ENCODE assay signal across 8 cellular contexts in the genomic region with DNA sequence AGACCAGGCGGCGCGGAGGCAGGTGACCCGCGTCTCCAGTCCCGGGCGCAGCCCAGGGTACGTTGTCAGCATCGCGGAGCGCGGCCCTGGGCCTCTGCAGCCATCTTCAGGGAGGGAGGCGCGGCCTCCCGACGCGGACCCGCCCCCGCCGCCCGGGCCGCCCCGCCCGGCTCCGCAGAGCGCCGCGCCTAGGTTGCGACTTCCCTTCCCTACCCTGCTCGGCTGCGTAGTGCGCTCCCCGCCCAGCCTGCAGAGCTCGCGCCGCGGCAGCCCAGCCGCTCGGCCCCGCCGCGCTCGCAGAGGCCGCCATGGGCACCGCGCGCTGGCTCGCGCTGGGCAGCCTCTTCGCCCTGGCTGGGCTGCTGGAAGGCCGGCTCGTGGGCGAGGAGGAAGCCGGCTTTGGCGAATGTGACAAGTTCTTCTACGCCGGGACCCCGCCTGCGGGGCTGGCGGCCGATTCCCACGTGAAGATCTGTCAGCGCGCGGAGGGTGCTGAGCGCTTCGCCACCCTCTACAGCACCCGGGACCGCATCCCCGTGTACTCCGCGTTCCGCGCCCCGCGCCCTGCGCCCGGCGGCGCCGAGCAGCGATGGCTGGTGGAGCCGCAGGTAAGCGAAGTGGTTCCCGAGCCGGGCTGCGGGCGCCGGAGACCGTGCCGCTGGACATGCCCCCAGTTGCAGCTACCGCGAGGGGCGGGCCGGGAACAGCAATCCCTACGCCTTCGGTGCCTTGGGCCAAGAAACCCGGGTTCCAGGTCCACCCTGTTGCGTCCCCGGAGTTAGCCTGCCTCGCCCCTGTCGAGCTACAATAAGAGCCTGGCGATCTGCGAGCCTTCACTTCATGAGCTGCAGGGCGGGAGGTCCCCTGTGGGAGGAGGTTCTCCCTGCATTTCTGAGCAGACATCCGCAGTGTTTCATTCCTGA. TPM values are rescaled to one million over a fixed set of nuclear protein-coding genes. Genes with fewer than 3 reads are reported as not detected.
DNase-seq lines count a peak whose midpoint lies in the region; ATAC-seq, FAIRE-seq and TF ChIP-seq lines count a peak whose summit lies in the region.

A gene with protein sequence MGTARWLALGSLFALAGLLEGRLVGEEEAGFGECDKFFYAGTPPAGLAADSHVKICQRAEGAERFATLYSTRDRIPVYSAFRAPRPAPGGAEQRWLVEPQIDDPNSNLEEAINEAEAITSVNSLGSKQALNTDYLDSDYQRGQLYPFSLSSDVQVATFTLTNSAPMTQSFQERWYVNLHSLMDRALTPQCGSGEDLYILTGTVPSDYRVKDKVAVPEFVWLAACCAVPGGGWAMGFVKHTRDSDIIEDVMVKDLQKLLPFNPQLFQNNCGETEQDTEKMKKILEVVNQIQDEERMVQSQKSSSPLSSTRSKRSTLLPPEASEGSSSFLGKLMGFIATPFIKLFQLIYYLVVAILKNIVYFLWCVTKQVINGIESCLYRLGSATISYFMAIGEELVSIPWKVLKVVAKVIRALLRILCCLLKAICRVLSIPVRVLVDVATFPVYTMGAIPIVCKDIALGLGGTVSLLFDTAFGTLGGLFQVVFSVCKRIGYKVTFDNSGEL (plus strand): TSS at position 227 of the 923 bp plus-strand sequence. CDS start 82 bp downstream, at position 309.

- H3K36me3 Mint-ChIP-seq in activated T-helper 17 cell treated with anti-CD3 and anti-CD28 coated beads, Interleukin-2, amount 50 U/mL, for 72 hours (ENCODE audit: low read depth), result no peaks in the 10 kb centered on the region
- no peaks in the 10 kb centered on the region for H3K36me3 Mint-ChIP-seq in nephron (ENCODE audit: low read depth)
- peaks cover 14% of the 10 kb centered on the region for H3K36me3 Mint-ChIP-seq in stimulated activated naive CD8-positive, alpha-beta T cell treated with anti-CD3 and anti-CD28 coated beads, Interleukin-15, Interleukin-2, amounts not matched to agents 100 ng/mL and 50 ng/mL, for 24 hours (ENCODE audit: low read depth)

- peak within 1 kb of the TSS; percentile 82 for H3K27ac Mint-ChIP-seq in activated T-helper 17 cell treated with anti-CD3 and anti-CD28 coated beads, Interleukin-2, amount 50 U/mL, for 72 hours
- H3K27ac Mint-ChIP-seq in nephron, result peak within 1 kb of the TSS; percentile 80 to 93 (median 83)
- H3K27ac Mint-ChIP-seq in stimulated activated naive CD8-positive, alpha-beta T cell treated with anti-CD3 and anti-CD28 coated beads, Interleukin-15, Interleukin-2, amounts not matched to agents 100 ng/mL and 50 ng/mL, for 24 hours, result peak within 1 kb of the TSS; percentile 92

- FAIRE-seq in RCC 7860 (lab: Jason Lieb, UNC), result no peak

- no peaks in the 10 kb centered on the region for H3K9me3 Mint-ChIP-seq in activated T-helper 17 cell treated with anti-CD3 and anti-CD28 coated beads, Interleukin-2, amount 50 U/mL, for 72 hours
- H3K9me3 Mint-ChIP-seq in nephron, result no peaks in the 10 kb centered on the region
- H3K9me3 Mint-ChIP-seq in stimulated activated naive CD8-positive, alpha-beta T cell treated with anti-CD3 and anti-CD28 coated beads, Interleukin-15, Interleukin-2, amounts not matched to agents 100 ng/mL and 50 ng/mL, for 24 hours, result no peaks in the 10 kb centered on the region

- peak in 1 of 3 experiments; percentile 12 for TF ChIP-seq CTCF in nephron (IDR thresholded peaks at IDR 0.05; ENCODE audit: unreplicated experiment in 3 of 3)

- peak within 1 kb of the TSS; percentile 87 for H3K4me3 Mint-ChIP-seq in activated T-helper 17 cell treated with anti-CD3 and anti-CD28 coated beads, Interleukin-2, amount 50 U/mL, for 72 hours
- peak within 1 kb of the TSS; percentile 90 to 98 (median 94) for H3K4me3 Mint-ChIP-seq in nephron
- peak within 1 kb of the TSS; percentile 92 for H3K4me3 Mint-ChIP-seq in stimulated activated naive CD8-positive, alpha-beta T cell treated with anti-CD3 and anti-CD28 coated beads, Interleukin-15, Interleukin-2, amounts not matched to agents 100 ng/mL and 50 ng/mL, for 24 hours

- H3K27me3 Mint-ChIP-seq in activated T-helper 17 cell treated with anti-CD3 and anti-CD28 coated beads, Interleukin-2, amount 50 U/mL, for 72 hours, result no peaks in the 10 kb centered on the region
- H3K27me3 Mint-ChIP-seq in nephron (ENCODE audit: low read depth), result peaks cover 5% of the 10 kb centered on the region
- no peaks in the 10 kb centered on the region for H3K27me3 Mint-ChIP-seq in stimulated activated naive CD8-positive, alpha-beta T cell treated with anti-CD3 and anti-CD28 coated beads, Interleukin-15, Interleukin-2, amounts not matched to agents 100 ng/mL and 50 ng/mL, for 24 hours

- peaks cover 56% of the 10 kb centered on the region for H3K4me1 Mint-ChIP-seq in activated T-helper 17 cell treated with anti-CD3 and anti-CD28 coated beads, Interleukin-2, amount 50 U/mL, for 72 hours
- peaks cover 49% of the 10 kb centered on the region for H3K4me1 Mint-ChIP-seq in nephron
- peaks cover 73% of the 10 kb centered on the region for H3K4me1 Mint-ChIP-seq in stimulated activated naive CD8-positive, alpha-beta T cell treated with anti-CD3 and anti-CD28 coated beads, Interleukin-15, Interleukin-2, amounts not matched to agents 100 ng/mL and 50 ng/mL, for 24 hours (ENCODE audit: low read depth)

- DNase-seq in DMS 273 treated with DMSO at 0.1 percent for 48 hours (lab: John Stamatoyannopoulos, UW) (peak; percentile 58), HT-29 (ENCODE audit: low spot score) (peak; percentile 89), RCC 7860 (ENCODE audit: low spot score) (peak; percentile 50), fibroblast of peridontal ligament (ENCODE audit: extremely low read depth) (peak; percentile 69)

- peak; percentile 85 for ATAC-seq in GM21360 (IDR thresholded peaks at IDR 0.05; ENCODE audit: unreplicated experiment)
- ATAC-seq in activated T-helper 17 cell treated with anti-CD3 and anti-CD28 coated beads, Interleukin-2, amount 50 U/mL, for 72 hours (replicated peaks), result peak; percentile 94

RNA-seq across cellular contexts. Expression of the gene that starts here (rescaled TPM):
- total RNA-seq in HT-29 (2014; rRNA removed; shearing (Covaris generic)), result 33.7 and 37.0 TPM in 2 replicates
- 1 to 10 TPM; 6.7 to 8.0 TPM for total RNA-seq in activated T-helper 17 cell treated with anti-CD3 and anti-CD28 coated beads, Interleukin-2, amount 50 U/mL, for 72 hours

Comparison
In these comparisons a context has a peak if more than half of its experiments do, and no peak if none do; other contexts are left out.
1. Peak in every context shown above with its lines: DNase-seq and ATAC-seq.